In genomic region chr4:144685916-144686315, GRCh38 we compare ENCODE assay signal across 14 cellular contexts. TPM values are rescaled to one million over a fixed set of nuclear protein-coding genes. Genes with fewer than 3 reads are reported as not detected.
DNase-seq lines count a peak whose midpoint lies in the region; ATAC-seq and TF ChIP-seq lines count a peak whose summit lies in the region.
"Had no signal": no experiment of that assay in that cellular context is flagged by ENCODE, and none has a peak within 500 bp of the region (broad histone marks: within the 10 kb centered on the region; RNA-seq: fewer than 3 reads in every experiment).

No MANE protein-coding gene starts in this region.

- dilution Hi-C loops in IMR-90 (cut with HindIII; ENCODE audit: low sequenced_read_pairs, unreplicated experiment) = no loop called here

- no peak for TF ChIP-seq RAD21 in IMR-90 (IDR thresholded peaks at IDR 0.05; ENCODE audit: low read length)

- intact Hi-C loops in IMR-90 (cut with micrococcal nuclease) = no loop called here
- intact Hi-C loops in sciatic nerve (cut with DNase I) = no loop called here

- CTCF ChIA-PET in IMR-90 (lab: Yijun Ruan, JAX) = no interaction called here

- H4K91ac ChIP-seq in IMR-90 (ENCODE audit: insufficient read depth, low read depth, low read length) = no peak overlapping the region

- no peak overlapping the region for H2AK5ac ChIP-seq in IMR-90 (ENCODE audit: low read depth, low read length)

- in situ Hi-C loops in IMR-90 (cut with MboI; ENCODE audit: low sequenced_read_pairs) = no loop called here

- no peaks in the 10 kb centered on the region for H3K36me3 ChIP-seq in IMR-90 (ENCODE audit: control insufficient read depth, insufficient read depth, low read length)
- H3K36me3 ChIP-seq in adipocyte (ENCODE audit: control insufficient read depth, insufficient read depth, low read length, severe bottlenecking) = no peaks in the 10 kb centered on the region
- H3K36me3 ChIP-seq: BE2C had no signal

- H2BK5ac ChIP-seq in IMR-90 (ENCODE audit: low read depth, low read length, poor library complexity, severe bottlenecking) = no peak overlapping the region

- WGBS in IMR-90 (ENCODE audit: extremely low coverage in 2 of 2, insufficient read length in 1 of 2), 2 experiments = no CpG with 5 or more reads among the region's 3 CpGs

- H3K14ac ChIP-seq in IMR-90 (replicated peaks; ENCODE audit: low read depth, low read length) = no peak overlapping the region

- H3K18ac ChIP-seq in IMR-90 (ENCODE audit: low read depth, low read length) = no peak overlapping the region

- H3K4me1 ChIP-seq in IMR-90 (ENCODE audit: control insufficient read depth, insufficient read depth, low read length) = no peaks in the 10 kb centered on the region; the same call in 1 of the 2 replicates
- no peaks in the 10 kb centered on the region for H3K4me1 ChIP-seq in adipocyte (ENCODE audit: control insufficient read depth, insufficient read depth, low read length)
- H3K4me1 ChIP-seq: BE2C had no signal

- H2BK20ac ChIP-seq in IMR-90 (ENCODE audit: low read depth, low read length) = no peak overlapping the region

- TF ChIP-seq CTCF in IMR-90 (conservative IDR thresholded peaks at IDR 0.05; ENCODE audit: low read depth, low read length) = no peak

- no peak overlapping the region for H4K8ac ChIP-seq in IMR-90 (ENCODE audit: low read depth in 2 of 2, low read length in 2 of 2)

- no peak overlapping the region for H3K27ac Mint-ChIP-seq in activated naive CD4-positive, alpha-beta T cell treated with anti-CD3 and anti-CD28 coated beads, Interleukin-2, amount 50 U/mL, for 72 hours
- H3K27ac Mint-ChIP-seq: CD4-positive, alpha-beta memory T cell; H9 had no signal

- no peak overlapping the region for H3K23ac ChIP-seq in IMR-90 (ENCODE audit: low read depth, low read length)

- no peak overlapping the region for H3K4ac ChIP-seq in IMR-90 (ENCODE audit: low read depth, low read length)

- no peak overlapping the region for H2AFZ ChIP-seq in IMR-90 (replicated peaks; ENCODE audit: low read length, poor library complexity)
- H2AFZ ChIP-seq: GM23248 had no signal

- H4K20me1 ChIP-seq in IMR-90 (ENCODE audit: insufficient read depth, low read length) = no peaks in the 10 kb centered on the region

- H3K9me3 ChIP-seq in IMR-90 (ENCODE audit: control insufficient read depth, insufficient read depth, low read length) (no peaks in the 10 kb centered on the region), adipocyte (ENCODE audit: control insufficient read depth, low read length) (no peaks in the 10 kb centered on the region)
- H3K9me3 ChIP-seq: BE2C had no signal

- H3K4me3 ChIP-seq in IMR-90 (ENCODE audit: insufficient read depth, low read depth, low read length) (no peak overlapping the region), adipocyte (ENCODE audit: low read length) (no peak overlapping the region)
- H3K4me3 ChIP-seq: GM23248 had no signal

- H3K27ac ChIP-seq in IMR-90 (ENCODE audit: insufficient read depth, low read length) = no peak overlapping the region
- H3K27ac ChIP-seq: C4-2B, GM23248 had no signal

- BruUV-seq in IMR-90 (replicated peaks; lab: Mats Ljungman, UMichigan) = no TSS peak

- no peak overlapping the region for H3K9ac ChIP-seq in IMR-90 (ENCODE audit: low read depth, low read length)
- no peak overlapping the region for H3K9ac ChIP-seq in adipocyte (ENCODE audit: low read length)
- H3K9ac ChIP-seq: GM23248 had no signal

- H4K5ac ChIP-seq in IMR-90 (ENCODE audit: low read depth, low read length) = no peak overlapping the region

- POLR2A ChIA-PET in IMR-90 (lab: Charles Lee; ENCODE audit: unreplicated experiment) = no interaction called here

- DNase-seq in IMR-90 = peak; percentile 30
- peak; percentile 56 for DNase-seq in adipocyte (ENCODE audit: low read depth)
- peak; percentile 8 for DNase-seq in fibroblast of peridontal ligament (ENCODE audit: extremely low read depth)
- no peak for DNase-seq in sciatic nerve (ENCODE audit: low spot score)
- no peak for DNase-seq in DMS153 treated with DMSO at 0.1 percent for 48 hours (lab: John Stamatoyannopoulos, UW; ENCODE audit: unreplicated experiment)
- DNase-seq in NCI-H526 (lab: John Stamatoyannopoulos, UW) = no peak
- DNase-seq in activated naive CD4-positive, alpha-beta T cell treated with anti-CD3 and anti-CD28 coated beads, Interleukin-2, amount 50 U/mL, for 72 hours (ENCODE audit: low spot score in 2 of 2) = no peak
- DNase-seq: BE2C; CD4-positive, alpha-beta memory T cell; DMS153; GF-D8; GM23248; H9 had no signal

- no peaks in the 10 kb centered on the region for H3K9me3 Mint-ChIP-seq in activated naive CD4-positive, alpha-beta T cell treated with anti-CD3 and anti-CD28 coated beads, Interleukin-2, amount 50 U/mL, for 72 hours
- H3K9me3 Mint-ChIP-seq: H9 had no signal

- TF ChIP-seq POLR2A in IMR-90 (IDR thresholded peaks at IDR 0.05; ENCODE audit: low read depth, low read length) = no peak

- H3K27me3 ChIP-seq in IMR-90 (ENCODE audit: control insufficient read depth, insufficient read depth, low read length) (no peaks in the 10 kb centered on the region), adipocyte (replicated peaks; ENCODE audit: control insufficient read depth, insufficient read depth, low read length) (no peaks in the 10 kb centered on the region)
- H3K27me3 ChIP-seq: BE2C had no signal

- H3K79me1 ChIP-seq in IMR-90 (ENCODE audit: low read depth in 1 of 2, low read length in 2 of 2) = no peaks in the 10 kb centered on the region

- H3K9me1 ChIP-seq in IMR-90 (ENCODE audit: insufficient read depth, low read length) = no peaks in the 10 kb centered on the region

- H3K36me3 Mint-ChIP-seq in activated naive CD4-positive, alpha-beta T cell treated with anti-CD3 and anti-CD28 coated beads, Interleukin-2, amount 50 U/mL, for 72 hours = no peaks in the 10 kb centered on the region
- H3K36me3 Mint-ChIP-seq: CD4-positive, alpha-beta memory T cell had no signal

- H2BK15ac ChIP-seq in IMR-90 (ENCODE audit: low read depth, low read length) = no peak overlapping the region

- H2AK9ac ChIP-seq in IMR-90 (replicated peaks; ENCODE audit: low read depth, low read length, poor library complexity) = no peak overlapping the region

- H3K56ac ChIP-seq in IMR-90 (ENCODE audit: extremely low read depth, insufficient read depth, low read length) = no peak overlapping the region

- H3K4me2 ChIP-seq in IMR-90 (ENCODE audit: low read depth, low read length) = peak overlapping the region; percentile 27; the same call in 1 of the 2 replicates

- H2BK120ac ChIP-seq in IMR-90 (ENCODE audit: low read depth, low read length) = no peak overlapping the region

- ATAC-seq in IMR-90 (ENCODE audit: low read depth) = no peak
- ATAC-seq in sciatic nerve = peak; percentile 38
- no peak for ATAC-seq in activated naive CD4-positive, alpha-beta T cell treated with anti-CD3 and anti-CD28 coated beads, Interleukin-2, amount 50 U/mL, for 72 hours

TF ChIP-seq in IMR-90, 13 proteins besides CTCF, POLR2A, EP300 and RAD21:
- TF ChIP-seq FOS (IDR thresholded peaks at IDR 0.05; ENCODE audit: low read depth, low read length) (no peak), MAFK (IDR thresholded peaks at IDR 0.05; ENCODE audit: low read depth, low read length) (no peak), MAZ (IDR thresholded peaks at IDR 0.05; ENCODE audit: borderline replicate concordance, low read depth, low read length) (no peak), NFE2L2 (IDR thresholded peaks at IDR 0.05; ENCODE audit: low read depth, low read length) (no peak), ELK1 (IDR thresholded peaks at IDR 0.05; ENCODE audit: borderline replicate concordance, low read depth, low read length) (no peak), SMC3 (IDR thresholded peaks at IDR 0.05; ENCODE audit: low read depth, low read length) (no peak), MXI1 (IDR thresholded peaks at IDR 0.05; ENCODE audit: borderline replicate concordance, low read depth, low read length) (no peak)

RNA-seq across cellular contexts. Expression of gene HHIP, which starts 40.0 kb away (rescaled TPM):
- total RNA-seq in IMR-90 (2012; rRNA removed) = 6.6 and 8.6 TPM in 2 replicates
- polyA plus RNA-seq in IMR-90 (2012; rRNA removed) = 7.8 and 9.6 TPM in 2 replicates
- polyA plus RNA-seq in IMR-90 (2012; cell fraction: cytosol; rRNA removed) = 2.6 and 3.4 TPM in 2 replicates
- polyA plus RNA-seq in IMR-90 (2012; cell fraction: nucleus; rRNA removed; ENCODE audit: low replicate concordance) = 1.2 and 3.9 TPM in 2 replicates
- total RNA-seq in sciatic nerve = 7.8 TPM
- not detected for total RNA-seq in activated naive CD4-positive, alpha-beta T cell treated with anti-CD3 and anti-CD28 coated beads, Interleukin-2, amount 50 U/mL, for 72 hours
- total RNA-seq: CD4-positive, alpha-beta memory T cell had no signal
- polyA plus RNA-seq: CD4-positive, alpha-beta memory T cell had no signal

Comparison
In these comparisons a context has a peak if more than half of its experiments do, and no peak if none do; other contexts are left out.
1. DNase-seq: peak in IMR-90 (single experiment), adipocyte (single experiment) and fibroblast of peridontal ligament (single experiment); none in sciatic nerve (single experiment), DMS153 treated with DMSO at 0.1 percent for 48 hours (single experiment), NCI-H526 (0 of 2) and activated naive CD4-positive, alpha-beta T cell treated with anti-CD3 and anti-CD28 coated beads, Interleukin-2, amount 50 U/mL, for 72 hours (0 of 2).